In genomic region chr1:206716519-206717236, GRCh38 we compare ENCODE assay signal across 9 cellular contexts. TPM values are rescaled to one million over a fixed set of nuclear protein-coding genes. Genes with fewer than 3 reads are reported as not detected.
DNase-seq lines count a peak whose midpoint lies in the region; ATAC-seq and TF ChIP-seq lines count a peak whose summit lies in the region.
"Had no signal": no experiment of that assay in that cellular context is flagged by ENCODE, and none has a peak within 500 bp of the region (broad histone marks: within the 10 kb centered on the region; RNA-seq: fewer than 3 reads in every experiment).

No MANE protein-coding gene starts in this region.

- peaks cover 82% of the 10 kb centered on the region for H3K4me1 Mint-ChIP-seq in activated CD4-positive, alpha-beta T cell treated with anti-CD3 and anti-CD28 coated beads, Interleukin-2, amount 10 ng/mL, durations not matched to agents 7 days and 5 days
- H3K4me1 Mint-ChIP-seq in IgD-negative memory B cell: peaks cover 71 to 80% (median 75%) of the 10 kb centered on the region in 3 donors
- peaks cover 88% of the 10 kb centered on the region for H3K4me1 Mint-ChIP-seq in stimulated activated effector memory CD8-positive, alpha-beta T cell treated with anti-CD3 and anti-CD28 coated beads, Interleukin-12 subunit alpha, Interleukin-12 subunit beta, amount 100 ng/mL, for 72 hours

- no peaks in the 10 kb centered on the region for H3K27me3 ChIP-seq in duodenal mucosa (ENCODE audit: control insufficient read depth in 1 of 2, insufficient read depth in 2 of 2, low read length in 2 of 2)
- no peaks in the 10 kb centered on the region for H3K27me3 ChIP-seq in thyroid gland

- no peak for TF ChIP-seq CTCF in thyroid gland (IDR thresholded peaks at IDR 0.05)

- H3K4me3 ChIP-seq in duodenal mucosa (ENCODE audit: low read depth in 1 of 2, low read length in 2 of 2): no peak overlapping the region
- H3K4me3 ChIP-seq in thyroid gland (replicated peaks in 1 of 3): no peak overlapping the region

- peaks cover 4% of the 10 kb centered on the region for H3K36me3 Mint-ChIP-seq in activated CD4-positive, alpha-beta T cell treated with anti-CD3 and anti-CD28 coated beads, Interleukin-2, amount 10 ng/mL, durations not matched to agents 7 days and 5 days (ENCODE audit: low read depth)
- H3K36me3 Mint-ChIP-seq in IgD-negative memory B cell: no peaks in the 10 kb centered on the region
- H3K36me3 Mint-ChIP-seq in stimulated activated effector memory CD8-positive, alpha-beta T cell treated with anti-CD3 and anti-CD28 coated beads, Interleukin-12 subunit alpha, Interleukin-12 subunit beta, amount 100 ng/mL, for 72 hours: peaks cover 4% of the 10 kb centered on the region

- H3K9me3 ChIP-seq in duodenal mucosa (ENCODE audit: control insufficient read depth in 1 of 2, low read length in 2 of 2) (no peaks in the 10 kb centered on the region), thyroid gland (no peaks in the 10 kb centered on the region)

- H3K27me3 Mint-ChIP-seq in activated CD4-positive, alpha-beta T cell treated with anti-CD3 and anti-CD28 coated beads, Interleukin-2, amount 10 ng/mL, durations not matched to agents 7 days and 5 days: no peaks in the 10 kb centered on the region
- no peaks in the 10 kb centered on the region for H3K27me3 Mint-ChIP-seq in IgD-negative memory B cell

- H3K9ac ChIP-seq in duodenal mucosa (ENCODE audit: low read depth in 1 of 2, low read length in 2 of 2): peak overlapping the region in 1 of 2 donors; percentile 30

- no peak for TF ChIP-seq POLR2A in thyroid gland (IDR thresholded peaks at IDR 0.05)

- H3K27ac ChIP-seq in duodenal mucosa (ENCODE audit: low read depth, low read length) (peak overlapping the region; percentile 5), thyroid gland (peak overlapping the region in 1 of 3 donors; percentile 4)

- no peak for DNase-seq in activated CD4-positive, alpha-beta T cell treated with anti-CD3 and anti-CD28 coated beads, Interleukin-2, amount 10 ng/mL, durations not matched to agents 7 days and 5 days
- DNase-seq in activated CD4-positive, alpha-beta T cell treated with anti-CD3 and anti-CD28 coated beads for 48 hours: no peak
- no peak for DNase-seq in stimulated activated effector memory CD8-positive, alpha-beta T cell treated with anti-CD3 and anti-CD28 coated beads, Interleukin-12 subunit alpha, Interleukin-12 subunit beta, amount 100 ng/mL, for 72 hours (ENCODE audit: low spot score in 2 of 2)
- DNase-seq in NCI-H2107 treated with DMSO at 0.1 percent for 48 hours (lab: John Stamatoyannopoulos, UW; ENCODE audit: unreplicated experiment): no peak
- no peak for DNase-seq in thyroid gland
- DNase-seq: NCI-H187 treated with DMSO at 0.1 percent for 48 hours had no signal

- peak overlapping the region; percentile 82 for H3K27ac Mint-ChIP-seq in activated CD4-positive, alpha-beta T cell treated with anti-CD3 and anti-CD28 coated beads, Interleukin-2, amount 10 ng/mL, durations not matched to agents 7 days and 5 days
- peak overlapping the region; percentile 94 to 97 (median 95) for H3K27ac Mint-ChIP-seq in IgD-negative memory B cell
- H3K27ac Mint-ChIP-seq in stimulated activated effector memory CD8-positive, alpha-beta T cell treated with anti-CD3 and anti-CD28 coated beads, Interleukin-12 subunit alpha, Interleukin-12 subunit beta, amount 100 ng/mL, for 72 hours: peak overlapping the region; percentile 84

- no peaks in the 10 kb centered on the region for H3K9me3 Mint-ChIP-seq in activated CD4-positive, alpha-beta T cell treated with anti-CD3 and anti-CD28 coated beads, Interleukin-2, amount 10 ng/mL, durations not matched to agents 7 days and 5 days
- H3K9me3 Mint-ChIP-seq in IgD-negative memory B cell: no peaks in the 10 kb centered on the region
- H3K9me3 Mint-ChIP-seq in stimulated activated effector memory CD8-positive, alpha-beta T cell treated with anti-CD3 and anti-CD28 coated beads, Interleukin-12 subunit alpha, Interleukin-12 subunit beta, amount 100 ng/mL, for 72 hours: no peaks in the 10 kb centered on the region

- H3K36me3 ChIP-seq in duodenal mucosa (ENCODE audit: control insufficient read depth in 1 of 2, insufficient read depth in 2 of 2, low read length in 2 of 2) (no peaks in the 10 kb centered on the region), thyroid gland (no peaks in the 10 kb centered on the region)

- peak overlapping the region; percentile 4 for H3K4me3 Mint-ChIP-seq in activated CD4-positive, alpha-beta T cell treated with anti-CD3 and anti-CD28 coated beads, Interleukin-2, amount 10 ng/mL, durations not matched to agents 7 days and 5 days
- peak overlapping the region in 3 of 4 donors; percentile 9 to 88 (median 84) for H3K4me3 Mint-ChIP-seq in IgD-negative memory B cell
- peak overlapping the region; percentile 57 for H3K4me3 Mint-ChIP-seq in stimulated activated effector memory CD8-positive, alpha-beta T cell treated with anti-CD3 and anti-CD28 coated beads, Interleukin-12 subunit alpha, Interleukin-12 subunit beta, amount 100 ng/mL, for 72 hours

- peak; percentile 41 for ATAC-seq in stimulated activated effector memory CD8-positive, alpha-beta T cell treated with anti-CD3 and anti-CD28 coated beads, Interleukin-12 subunit alpha, Interleukin-12 subunit beta, amount 100 ng/mL, for 72 hours
- no peak for ATAC-seq in activated CD4-positive, CD25-positive, alpha-beta regulatory T cell treated with anti-CD3 and anti-CD28 coated beads, Interleukin-2, amount 50 U/mL, for 24 hours

- intact Hi-C loops in thyroid gland (cut with DNase I): no loop called here

- WGBS in thyroid gland, 2 donors: 88 to 97% methylated on average over 10 of the region's 10 CpGs

- CTCF ChIA-PET in activated CD4-positive, alpha-beta T cell treated with anti-CD3 and anti-CD28 coated beads, Interleukin-2, amount 10 ng/mL, durations not matched to agents 7 days and 5 days (lab: Charles Lee): interaction anchor here (0.8 to 6.4 kb wide), 6 partner anchors 9 to 83 kb away, joined by 3 to 43 read pairs (median 4); no protein-coding TSS in a partner anchor

- POLR2A ChIA-PET in activated CD4-positive, alpha-beta T cell treated with anti-CD3 and anti-CD28 coated beads, Interleukin-2, amount 10 ng/mL, durations not matched to agents 7 days and 5 days (lab: Charles Lee): interaction anchor here (1.0 kb wide), 1 partner anchor 51 kb away, joined by 3 read pairs; no protein-coding TSS in a partner anchor

- H3K4me1 ChIP-seq in duodenal mucosa (ENCODE audit: control insufficient read depth in 1 of 2, insufficient read depth in 2 of 2, low read length in 2 of 2): peaks cover 62 to 82% of the 10 kb centered on the region in 2 donors
- H3K4me1 ChIP-seq in thyroid gland: peaks cover 24 to 52% of the 10 kb centered on the region in 2 donors

RNA-seq across cellular contexts. Expression of gene MAPKAPK2, which starts 32.0 kb away (rescaled TPM):
- 10 to 100 TPM; 55.5 to 57.4 TPM for total RNA-seq in activated CD4-positive, alpha-beta T cell treated with anti-CD3 and anti-CD28 coated beads, Interleukin-2, amount 10 ng/mL, durations not matched to agents 7 days and 5 days
- 4.1 TPM for polyA plus RNA-seq in IgD-negative memory B cell
- 10 to 100 TPM; 48.5 to 64.0 (median 59.9) TPM for total RNA-seq in thyroid gland

RNA-seq across cellular contexts. Expression of gene IL19, which starts 53.9 kb away (rescaled TPM):
- not detected for total RNA-seq in activated CD4-positive, alpha-beta T cell treated with anti-CD3 and anti-CD28 coated beads, Interleukin-2, amount 10 ng/mL, durations not matched to agents 7 days and 5 days
- not detected for polyA plus RNA-seq in IgD-negative memory B cell
- not detected for total RNA-seq in thyroid gland

RNA-seq across cellular contexts. Expression of gene IL10, which starts 55.6 kb away (rescaled TPM):
- total RNA-seq in activated CD4-positive, alpha-beta T cell treated with anti-CD3 and anti-CD28 coated beads, Interleukin-2, amount 10 ng/mL, durations not matched to agents 7 days and 5 days: under 1 TPM; 0.12 to 0.15 TPM
- 0.56 TPM for polyA plus RNA-seq in IgD-negative memory B cell
- 1 to 10 TPM in 3 of 4 donors, under 1 TPM in 1; 0.34 to 2.3 (median 1.6) TPM for total RNA-seq in thyroid gland

Comparison
In these comparisons a context has a peak if more than half of its experiments do, and no peak if none do; other contexts are left out.
1. H3K4me3 Mint-ChIP-seq: peak in every context shown above with its lines; median percentile 84 in IgD-negative memory B cell; 57 in stimulated activated effector memory CD8-positive, alpha-beta T cell treated with anti-CD3 and anti-CD28 coated beads, Interleukin-12 subunit alpha, Interleukin-12 subunit beta, amount 100 ng/mL, for 72 hours; 4 in activated CD4-positive, alpha-beta T cell treated with anti-CD3 and anti-CD28 coated beads, Interleukin-2, amount 10 ng/mL, durations not matched to agents 7 days and 5 days.